10 cellular contexts compared by ENCODE assay signal in the genomic region with DNA sequence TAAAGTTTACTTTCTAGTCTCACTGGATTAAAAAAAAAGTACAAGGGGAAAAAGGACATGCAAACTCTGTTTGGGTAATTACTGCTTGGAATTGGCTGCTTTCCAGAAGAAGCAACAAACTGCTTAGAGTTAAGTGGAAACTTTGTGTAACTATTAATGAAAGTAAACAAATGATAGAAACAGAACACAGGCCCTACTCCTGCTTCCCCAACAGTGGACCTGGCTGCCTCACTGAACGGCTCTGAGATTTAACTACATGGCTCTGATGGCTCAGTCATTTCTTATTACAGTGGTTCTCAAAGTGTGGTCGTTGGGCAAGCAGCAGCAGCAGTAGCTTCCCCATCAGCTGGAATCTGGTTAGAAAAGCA.
DNase-seq lines count a peak whose midpoint lies in the region; ATAC-seq, FAIRE-seq and TF ChIP-seq lines count a peak whose summit lies in the region.
"Had no signal": no experiment of that assay in that cellular context is flagged by ENCODE, and none has a peak within 500 bp of the region (broad histone marks: within the 10 kb centered on the region; RNA-seq: fewer than 3 reads in every experiment).

No MANE protein-coding gene starts in this region.

- no peaks in the 10 kb centered on the region for H3K4me1 ChIP-seq in parathyroid adenoma

- H3K9me3 ChIP-seq in parathyroid adenoma (ENCODE audit: control insufficient read depth, low read length), result no peaks in the 10 kb centered on the region

- H2AFZ ChIP-seq in parathyroid adenoma, result no peak overlapping the region

- H3K4me3 ChIP-seq in parathyroid adenoma (ENCODE audit: low read depth, low read length), result no peak overlapping the region

- H3K79me2 ChIP-seq in parathyroid adenoma, result no peaks in the 10 kb centered on the region

- DNase-seq in dermis blood vessel endothelial cell (peak; percentile 45), D721Med (ENCODE audit: insufficient read length, low spot score) (no peak), HTR-8/SVneo (ENCODE audit: insufficient read length, low spot score) (no peak), NCI-H1048 (lab: John Stamatoyannopoulos, UW) (no peak)
- no peak for DNase-seq in stimulated activated CD4-positive, alpha-beta T cell treated with anti-CD3 and anti-CD28 coated beads, Interleukin-4, amount 100 ng/mL, for 4 hours
- DNase-seq: NCI-H2107 had no signal

- ATAC-seq in GM19372 (IDR thresholded peaks at IDR 0.05; ENCODE audit: low read depth, unreplicated experiment), result peak; percentile 90
- ATAC-seq in HG03108 (IDR thresholded peaks at IDR 0.05; ENCODE audit: unreplicated experiment), result peak; percentile 61

- H3K27me3 ChIP-seq in parathyroid adenoma (ENCODE audit: control insufficient read depth, insufficient read depth, low read length), result no peaks in the 10 kb centered on the region

- H3K36me3 ChIP-seq in parathyroid adenoma (ENCODE audit: control insufficient read depth, insufficient read depth, low read length), result no peaks in the 10 kb centered on the region

- FAIRE-seq in D721Med (lab: Jason Lieb, UNC), result no peak
- no peak for FAIRE-seq in HTR-8/SVneo (lab: Jason Lieb, UNC)
- FAIRE-seq: frontal cortex had no signal

- no peak overlapping the region for H3K9ac ChIP-seq in parathyroid adenoma

- TF ChIP-seq CTCF in parathyroid adenoma (IDR thresholded peaks at IDR 0.05), result no peak
- no peak for TF ChIP-seq CTCF in D721Med (IDR thresholded peaks at IDR 0.05; ENCODE audit: insufficient read depth, missing control alignments)

- H3K27ac ChIP-seq in parathyroid adenoma, result no peak overlapping the region

- peak overlapping the region; percentile 5 for H3K4me2 ChIP-seq in parathyroid adenoma (ENCODE audit: low read length)
